8 cellular contexts compared by ENCODE assay signal in genomic region chr17:1108560-1108809, GRCh38.
A peak's percentile ranks its signal among the peaks of the same experiment; 100 is the strongest.
DNase-seq lines count a peak whose midpoint lies in the region; ATAC-seq and TF ChIP-seq lines count a peak whose summit lies in the region.

No MANE protein-coding gene starts in this region.

- POLR2A ChIA-PET in AG04449 (lab: Yijun Ruan, JAX) = no interaction called here
- POLR2A ChIA-PET in activated naive CD8-positive, alpha-beta T cell treated with anti-CD3 and anti-CD28 coated beads, Interleukin-2, amount 10 ng/mL, durations not matched to agents 7 days and 5 days (lab: Charles Lee) = interaction anchor here (0.6 to 1.1 kb wide), 2 partner anchors 11 to 230 kb away, joined by 3 to 5 read pairs; no protein-coding TSS in a partner anchor

- ATAC-seq in HG02678 (IDR thresholded peaks at IDR 0.05; ENCODE audit: unreplicated experiment) (peak; percentile 22), GM21381 (IDR thresholded peaks at IDR 0.05; ENCODE audit: unreplicated experiment) (no peak)
- no peak for ATAC-seq in activated naive CD8-positive, alpha-beta T cell treated with anti-CD3 and anti-CD28 coated beads, Interleukin-2, amount 10 ng/mL, durations not matched to agents 7 days and 5 days (ENCODE audit: low read depth)
- no peak for ATAC-seq in stimulated activated naive CD8-positive, alpha-beta T cell treated with anti-CD3 and anti-CD28 coated beads, Interleukin-15, amount 100 ng/mL, for 72 hours

- H3K9me3 Mint-ChIP-seq in activated naive CD8-positive, alpha-beta T cell treated with anti-CD3 and anti-CD28 coated beads, Interleukin-2, amount 10 ng/mL, durations not matched to agents 7 days and 5 days = no peaks in the 10 kb centered on the region
- no peaks in the 10 kb centered on the region for H3K9me3 Mint-ChIP-seq in stimulated activated naive CD8-positive, alpha-beta T cell treated with anti-CD3 and anti-CD28 coated beads, Interleukin-15, amount 100 ng/mL, for 72 hours

- no peak overlapping the region for H3K9ac ChIP-seq in iPS-18a (ENCODE audit: low read length)

- peak overlapping the region; percentile 72 for H3K4me3 ChIP-seq in AG04449 (ENCODE audit: low read depth, low read length)
- H3K4me3 ChIP-seq in iPS-18a (ENCODE audit: low read length) = peak overlapping the region; percentile 59

- peaks cover 11% of the 10 kb centered on the region for H3K4me1 ChIP-seq in iPS-18a (ENCODE audit: control insufficient read depth, low read depth, low read length)

- H3K36me3 Mint-ChIP-seq in activated naive CD8-positive, alpha-beta T cell treated with anti-CD3 and anti-CD28 coated beads, Interleukin-2, amount 10 ng/mL, durations not matched to agents 7 days and 5 days = peaks cover 9% of the 10 kb centered on the region

- H3K9me3 ChIP-seq in iPS-18a (ENCODE audit: control insufficient read depth, low read depth, low read length) = no peaks in the 10 kb centered on the region

- no peak overlapping the region for H3K27ac ChIP-seq in iPS-18a (ENCODE audit: low read length)

- no peaks in the 10 kb centered on the region for H3K36me3 ChIP-seq in iPS-18a (ENCODE audit: control insufficient read depth, low read depth, low read length)

- H3K27ac Mint-ChIP-seq in activated naive CD8-positive, alpha-beta T cell treated with anti-CD3 and anti-CD28 coated beads, Interleukin-2, amount 10 ng/mL, durations not matched to agents 7 days and 5 days = no peak overlapping the region
- peak overlapping the region in 1 of 2 donors; percentile 59 for H3K27ac Mint-ChIP-seq in stimulated activated naive CD8-positive, alpha-beta T cell treated with anti-CD3 and anti-CD28 coated beads, Interleukin-15, amount 100 ng/mL, for 72 hours

- peaks cover 32% of the 10 kb centered on the region for H3K4me1 Mint-ChIP-seq in activated naive CD8-positive, alpha-beta T cell treated with anti-CD3 and anti-CD28 coated beads, Interleukin-2, amount 10 ng/mL, durations not matched to agents 7 days and 5 days
- H3K4me1 Mint-ChIP-seq in stimulated activated naive CD8-positive, alpha-beta T cell treated with anti-CD3 and anti-CD28 coated beads, Interleukin-15, amount 100 ng/mL, for 72 hours = peaks cover 54% of the 10 kb centered on the region

- no peak for DNase-seq in AG04449 (ENCODE audit: low read depth, low spot score)
- no peak for DNase-seq in activated naive CD8-positive, alpha-beta T cell treated with anti-CD3 and anti-CD28 coated beads, Interleukin-2, amount 10 ng/mL, durations not matched to agents 7 days and 5 days
- DNase-seq in stimulated activated naive CD8-positive, alpha-beta T cell treated with anti-CD3 and anti-CD28 coated beads, Interleukin-15, amount 100 ng/mL, for 72 hours = no peak
- no peak for DNase-seq in C1 segment of cervical spinal cord (lab: John Stamatoyannopoulos, UW)
- no peak for DNase-seq in amniotic stem cell (lab: John Stamatoyannopoulos, UW)

- H3K27me3 Mint-ChIP-seq in activated naive CD8-positive, alpha-beta T cell treated with anti-CD3 and anti-CD28 coated beads, Interleukin-2, amount 10 ng/mL, durations not matched to agents 7 days and 5 days = no peaks in the 10 kb centered on the region
- H3K27me3 Mint-ChIP-seq in stimulated activated naive CD8-positive, alpha-beta T cell treated with anti-CD3 and anti-CD28 coated beads, Interleukin-15, amount 100 ng/mL, for 72 hours = no peaks in the 10 kb centered on the region

- CTCF ChIA-PET in AG04449 (lab: Yijun Ruan, JAX) = interaction anchor here (1.5 kb wide), 1 partner anchor 14 kb away, joined by 4 read pairs; no protein-coding TSS in a partner anchor

- no peak for TF ChIP-seq CTCF in AG04449 (IDR thresholded peaks at IDR 0.05; ENCODE audit: insufficient read depth, low read length, missing control alignments)

- peaks cover 12% of the 10 kb centered on the region for H3K27me3 ChIP-seq in iPS-18a (ENCODE audit: control insufficient read depth, insufficient read depth, low read length)

- H3K4me3 Mint-ChIP-seq in activated naive CD8-positive, alpha-beta T cell treated with anti-CD3 and anti-CD28 coated beads, Interleukin-2, amount 10 ng/mL, durations not matched to agents 7 days and 5 days = peak overlapping the region; percentile 71
- peak overlapping the region; percentile 94 to 97 for H3K4me3 Mint-ChIP-seq in stimulated activated naive CD8-positive, alpha-beta T cell treated with anti-CD3 and anti-CD28 coated beads, Interleukin-15, amount 100 ng/mL, for 72 hours
